In the genomic region with DNA sequence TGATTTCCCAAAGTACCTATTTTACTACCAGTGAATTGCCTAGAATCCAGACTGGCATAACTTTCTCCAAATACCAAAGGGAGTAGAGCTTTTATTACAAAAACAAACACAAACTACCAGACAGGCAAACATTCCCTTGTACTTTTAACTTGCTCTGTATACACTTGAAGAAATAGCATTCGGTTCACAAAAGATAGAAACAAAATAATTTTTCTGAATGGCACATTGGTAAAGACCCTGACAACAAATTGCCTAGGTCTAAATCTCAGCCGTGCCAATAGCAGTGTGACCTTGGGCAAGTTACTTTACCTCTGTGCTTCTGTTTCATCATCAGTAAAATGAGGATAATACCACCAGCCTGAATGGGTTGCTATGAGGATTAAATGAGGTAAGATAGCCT, we compare ENCODE assay signal across 23 cellular contexts.
"Had no signal": no experiment of that assay in that cellular context is flagged by ENCODE, and none has a peak within 500 bp of the region (broad histone marks: within the 10 kb centered on the region; RNA-seq: fewer than 3 reads in every experiment).

No MANE protein-coding gene starts in this region.

- FAIRE-seq: colon, endometrium, pancreas had no signal

- H3K27ac Mint-ChIP-seq: stimulated activated effector memory CD8-positive, alpha-beta T cell treated with anti-CD3 and anti-CD28 coated beads, Interleukin-12 subunit alpha, Interleukin-12 subunit beta, amount 100 ng/mL, for 72 hours had no signal

- H3K27ac ChIP-seq: brain microvascular endothelial cell, gastroesophageal sphincter, heart left ventricle, pancreas, right lobe of liver had no signal

- H3K4me3 ChIP-seq: gastroesophageal sphincter, heart left ventricle, pancreas, right lobe of liver, smooth muscle cell, stomach, upper lobe of left lung had no signal

- H3K9me3 Mint-ChIP-seq: activated naive CD4-positive, alpha-beta T cell treated with anti-CD3 and anti-CD28 coated beads, Interleukin-2, amount 10 ng/mL, durations not matched to agents 7 days and 5 days; natural killer cell; stimulated activated effector memory CD8-positive, alpha-beta T cell treated with anti-CD3 and anti-CD28 coated beads, Interleukin-12 subunit alpha, Interleukin-12 subunit beta, amount 100 ng/mL, for 72 hours had no signal

- H3K4me1 ChIP-seq: gastroesophageal sphincter had no signal

- H3K36me3 Mint-ChIP-seq: natural killer cell; stimulated activated effector memory CD8-positive, alpha-beta T cell treated with anti-CD3 and anti-CD28 coated beads, Interleukin-12 subunit alpha, Interleukin-12 subunit beta, amount 100 ng/mL, for 72 hours had no signal

- H3K27me3 ChIP-seq: brain microvascular endothelial cell, gastroesophageal sphincter, heart left ventricle, pancreas, right lobe of liver, stomach, upper lobe of left lung had no signal

- ATAC-seq: gastroesophageal sphincter, heart left ventricle, natural killer cell, pancreas had no signal

- H3K9me3 ChIP-seq: gastroesophageal sphincter, heart left ventricle, pancreas, right lobe of liver, stomach, upper lobe of left lung had no signal

- H3K36me3 ChIP-seq: brain microvascular endothelial cell, gastroesophageal sphincter, heart left ventricle, pancreas, right lobe of liver, stomach, upper lobe of left lung had no signal

- H3K4me3 Mint-ChIP-seq: activated naive CD4-positive, alpha-beta T cell treated with anti-CD3 and anti-CD28 coated beads, Interleukin-2, amount 10 ng/mL, durations not matched to agents 7 days and 5 days; natural killer cell; stimulated activated effector memory CD8-positive, alpha-beta T cell treated with anti-CD3 and anti-CD28 coated beads, Interleukin-12 subunit alpha, Interleukin-12 subunit beta, amount 100 ng/mL, for 72 hours had no signal

- H3K27me3 Mint-ChIP-seq: activated naive CD4-positive, alpha-beta T cell treated with anti-CD3 and anti-CD28 coated beads, Interleukin-2, amount 10 ng/mL, durations not matched to agents 7 days and 5 days had no signal

- DNase-seq: activated CD4-positive, alpha-beta T cell treated with anti-CD3 and anti-CD28 coated beads for 48 hours; activated CD4-positive, CD25-positive, alpha-beta regulatory T cell; activated CD8-positive, alpha-beta memory T cell treated with anti-CD3 and anti-CD28 coated beads, Interleukin-2, amount 50 U/mL, for 48 hours; activated effector memory CD4-positive, alpha-beta T cell treated with Interleukin-2 at 50 U/mL for 16 hours; activated naive CD4-positive, alpha-beta T cell treated with anti-CD3 and anti-CD28 coated beads, Interleukin-2, amount 10 ng/mL, durations not matched to agents 7 days and 5 days; activated T-cell treated with anti-CD3 and anti-CD28 coated beads, Interleukin-2, amount 50 U/mL, for 48 hours; aorta; brain microvascular endothelial cell; central memory CD4-positive, alpha-beta T cell; erythroblast; heart left ventricle; mesendoderm; natural killer cell; pancreas; right lobe of liver; stimulated activated CD4-positive, alpha-beta T cell treated with anti-CD3 and anti-CD28 coated beads, Interleukin-4, amount 100 ng/mL, for 1 hour; stomach; upper lobe of left lung had no signal

- H3K4me2 ChIP-seq: smooth muscle cell had no signal
